8 cellular contexts compared by ENCODE assay signal in the genomic region with DNA sequence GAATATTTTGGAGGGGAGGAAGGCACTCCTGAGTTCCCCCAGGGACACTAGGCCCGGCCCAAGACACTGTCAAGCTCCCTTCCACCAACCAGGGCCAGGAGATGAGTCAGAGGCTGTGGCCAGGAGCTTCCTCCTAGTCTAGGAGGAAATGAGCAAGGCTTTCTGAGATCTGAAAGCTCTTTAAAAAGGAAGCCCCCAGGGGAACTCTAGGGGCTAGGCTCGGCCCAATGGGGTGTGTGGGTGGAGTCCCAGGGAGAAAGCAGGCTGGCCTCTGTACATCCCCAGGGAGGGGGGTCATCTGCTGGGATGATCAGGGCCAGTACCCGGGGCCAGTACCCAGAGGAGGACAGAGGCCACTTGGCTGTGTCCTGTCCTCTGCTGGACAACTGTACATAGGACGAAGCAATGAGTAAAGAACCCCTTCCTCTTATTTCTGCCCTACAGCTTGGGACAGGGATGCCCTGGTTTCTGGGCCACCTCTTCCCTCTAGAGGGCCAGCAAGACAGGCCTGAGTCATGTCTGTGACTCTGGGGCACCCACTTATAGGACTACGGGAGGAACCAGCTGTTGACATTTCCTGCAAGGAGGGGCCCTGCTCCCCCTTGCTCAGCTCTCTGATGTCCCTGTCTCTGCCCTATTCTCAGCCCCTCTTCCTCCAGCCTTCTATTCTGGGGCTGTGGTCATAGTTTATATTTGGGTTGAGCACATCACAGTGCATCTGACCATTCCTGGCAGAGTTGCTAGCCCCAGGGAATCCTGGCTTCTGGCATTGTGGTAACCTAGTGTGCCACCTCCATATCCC.
A peak's percentile ranks its signal among the peaks of the same experiment; 100 is the strongest.
DNase-seq lines count a peak whose midpoint lies in the region; ATAC-seq lines count a peak whose summit lies in the region.

No MANE protein-coding gene starts in this region.

- ATAC-seq in GM19043 (IDR thresholded peaks at IDR 0.05; ENCODE audit: low read depth, unreplicated experiment) (peak; percentile 53), HG03354 (IDR thresholded peaks at IDR 0.05; ENCODE audit: poor library complexity, severe bottlenecking, unreplicated experiment) (peak; percentile 60), GM19467 (IDR thresholded peaks at IDR 0.05; ENCODE audit: unreplicated experiment) (no peak)

- peak; percentile 80 for DNase-seq in AG08396 (ENCODE audit: low spot score)
- peak; percentile 54 to 87 (median 69) for DNase-seq in T-helper 1 cell
- DNase-seq in amniotic stem cell (lab: John Stamatoyannopoulos, UW), result peak; percentile 83
- peak; percentile 93 for DNase-seq in iris pigment epithelial cell (ENCODE audit: low read depth)
- peak; percentile 76 to 78 for DNase-seq in stimulated activated CD4-positive, alpha-beta T cell treated with anti-CD3 and anti-CD28 coated beads, Interleukin-2, amount 100 ng/mL, for 24 hours
